Comparison of ENCODE assay signal across 8 cellular contexts in the genomic region with DNA sequence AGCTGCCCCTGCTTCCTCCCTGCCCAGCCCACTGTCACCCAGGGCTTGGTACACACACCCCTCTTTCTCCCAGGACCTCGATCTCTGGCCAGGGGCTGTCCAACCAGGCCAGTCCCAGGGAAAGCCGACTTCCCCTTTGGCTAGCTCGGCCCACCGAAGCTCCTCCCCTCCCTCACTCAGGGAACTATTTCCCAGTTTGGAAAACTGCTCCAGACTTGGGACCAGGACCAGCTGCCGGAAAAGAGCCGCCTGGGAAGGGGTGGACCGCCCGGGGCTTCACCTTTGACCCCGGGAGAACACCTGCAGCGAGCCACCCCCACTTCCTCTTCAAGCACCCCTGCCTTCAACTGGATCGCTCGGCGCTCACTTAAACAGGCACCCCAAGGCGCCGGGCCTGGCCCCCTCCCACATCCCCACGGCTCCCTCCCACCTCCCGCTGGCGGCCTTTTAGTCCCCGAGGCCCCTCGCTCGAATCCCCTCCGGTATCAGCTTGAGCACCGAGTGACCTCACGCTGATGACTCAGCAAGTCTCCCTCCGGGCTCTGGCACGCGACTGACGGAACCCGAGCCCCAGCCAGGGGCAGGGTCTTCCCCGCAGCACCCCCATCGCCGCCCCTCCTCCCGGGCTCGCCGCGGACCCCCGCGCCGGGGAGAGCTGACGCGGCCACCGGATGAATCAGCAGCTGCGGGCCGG. TPM values are rescaled to one million over a fixed set of nuclear protein-coding genes. Genes with fewer than 3 reads are reported as not detected.
DNase-seq lines count a peak whose midpoint lies in the region; ATAC-seq lines count a peak whose summit lies in the region.

No MANE protein-coding gene starts in this region.

- DNase-seq in GM04503 (ENCODE audit: low read depth) = peak; percentile 51
- DNase-seq in NOMO-1 treated with dmso at 0.1 percent for 144 hours (lab: John Stamatoyannopoulos, UW; ENCODE audit: unreplicated experiment) = peak; percentile 29
- DNase-seq in activated CD8-positive, alpha-beta memory T cell treated with anti-CD3 and anti-CD28 coated beads, Interleukin-2, amount 10 ng/mL, durations not matched to agents 7 days and 5 days = peak; percentile 75
- peak; percentile 96 for DNase-seq in epidermal melanocyte (ENCODE audit: insufficient read length, low spot score)
- peak; percentile 32 for DNase-seq in stimulated activated CD8-positive, alpha-beta memory T cell treated with anti-CD3 and anti-CD28 coated beads, Interleukin-7, amount 100 ng/mL, for 24 hours (ENCODE audit: low read depth)

- no peaks in the 10 kb centered on the region for H3K9me3 ChIP-seq in mononuclear cell (ENCODE audit: low read depth, low read length)

- H3K4me3 ChIP-seq in mononuclear cell (ENCODE audit: low read length) = peak overlapping the region; percentile 60

- peak; percentile 18 for ATAC-seq in HG02678 (IDR thresholded peaks at IDR 0.05; ENCODE audit: unreplicated experiment)
- ATAC-seq in activated CD8-positive, alpha-beta memory T cell treated with anti-CD3 and anti-CD28 coated beads, Interleukin-2, amount 10 ng/mL, durations not matched to agents 7 days and 5 days = peak; percentile 20
- no peak for ATAC-seq in HG03196 (IDR thresholded peaks at IDR 0.05; ENCODE audit: unreplicated experiment)

- peaks cover 25% of the 10 kb centered on the region for H3K4me1 Mint-ChIP-seq in activated CD8-positive, alpha-beta memory T cell treated with anti-CD3 and anti-CD28 coated beads, Interleukin-2, amount 10 ng/mL, durations not matched to agents 7 days and 5 days

- H3K4me3 Mint-ChIP-seq in activated CD8-positive, alpha-beta memory T cell treated with anti-CD3 and anti-CD28 coated beads, Interleukin-2, amount 10 ng/mL, durations not matched to agents 7 days and 5 days = peak overlapping the region; percentile 79

- H3K27me3 Mint-ChIP-seq in activated CD8-positive, alpha-beta memory T cell treated with anti-CD3 and anti-CD28 coated beads, Interleukin-2, amount 10 ng/mL, durations not matched to agents 7 days and 5 days = peaks cover 2% of the 10 kb centered on the region

- H3K27me3 ChIP-seq in mononuclear cell (ENCODE audit: insufficient read depth, low read length) = peaks cover 16% of the 10 kb centered on the region

- H3K4me1 ChIP-seq in mononuclear cell (ENCODE audit: insufficient read depth, low read length) = peaks cover 58% of the 10 kb centered on the region

- no peaks in the 10 kb centered on the region for H3K9me3 Mint-ChIP-seq in activated CD8-positive, alpha-beta memory T cell treated with anti-CD3 and anti-CD28 coated beads, Interleukin-2, amount 10 ng/mL, durations not matched to agents 7 days and 5 days (ENCODE audit: low read depth)

- peaks cover 2% of the 10 kb centered on the region for H3K36me3 Mint-ChIP-seq in activated CD8-positive, alpha-beta memory T cell treated with anti-CD3 and anti-CD28 coated beads, Interleukin-2, amount 10 ng/mL, durations not matched to agents 7 days and 5 days

- CTCF ChIA-PET in activated CD8-positive, alpha-beta memory T cell treated with anti-CD3 and anti-CD28 coated beads, Interleukin-2, amount 10 ng/mL, durations not matched to agents 7 days and 5 days (lab: Charles Lee) = interaction anchor here (0.6 to 3.6 kb wide), 10 partner anchors 10 to 147 kb away, joined by 3 to 26 read pairs (median 6); a partner anchor contains a TSS

- H3K27ac Mint-ChIP-seq in activated CD8-positive, alpha-beta memory T cell treated with anti-CD3 and anti-CD28 coated beads, Interleukin-2, amount 10 ng/mL, durations not matched to agents 7 days and 5 days = peak overlapping the region; percentile 85

RNA-seq across cellular contexts. Expression of a gene that starts 0.9 kb away (rescaled TPM):
- total RNA-seq in activated CD8-positive, alpha-beta memory T cell treated with anti-CD3 and anti-CD28 coated beads, Interleukin-2, amount 10 ng/mL, durations not matched to agents 7 days and 5 days = 10 to 100 TPM; 20.2 to 23.8 TPM
- total RNA-seq in mononuclear cell = 14.9 TPM

RNA-seq across cellular contexts. Expression of a gene that starts 8.6 kb away (rescaled TPM):
- total RNA-seq in activated CD8-positive, alpha-beta memory T cell treated with anti-CD3 and anti-CD28 coated beads, Interleukin-2, amount 10 ng/mL, durations not matched to agents 7 days and 5 days = 10 to 100 TPM; 55.1 to 61.0 TPM
- total RNA-seq in mononuclear cell = 21.6 TPM

RNA-seq across cellular contexts. Expression of a gene that starts 10.5 kb away (rescaled TPM):
- total RNA-seq in activated CD8-positive, alpha-beta memory T cell treated with anti-CD3 and anti-CD28 coated beads, Interleukin-2, amount 10 ng/mL, durations not matched to agents 7 days and 5 days = 10 to 100 TPM; 27.7 to 61.7 TPM
- 0.52 TPM for total RNA-seq in mononuclear cell

RNA-seq across cellular contexts. Expression of a gene that starts 15.4 kb away (rescaled TPM):
- 10 to 100 TPM; 48.5 TPM for total RNA-seq in activated CD8-positive, alpha-beta memory T cell treated with anti-CD3 and anti-CD28 coated beads, Interleukin-2, amount 10 ng/mL, durations not matched to agents 7 days and 5 days
- total RNA-seq in mononuclear cell = 10.6 TPM

RNA-seq across cellular contexts. Expression of a gene that starts 20.4 kb away (rescaled TPM):
- not detected for total RNA-seq in activated CD8-positive, alpha-beta memory T cell treated with anti-CD3 and anti-CD28 coated beads, Interleukin-2, amount 10 ng/mL, durations not matched to agents 7 days and 5 days
- total RNA-seq in mononuclear cell = not detected

Comparison
In these comparisons a context has a peak if more than half of its experiments do, and no peak if none do; other contexts are left out.
1. DNase-seq: peak in every context shown above with its lines; median percentile 96 in epidermal melanocyte; 75 in activated CD8-positive, alpha-beta memory T cell treated with anti-CD3 and anti-CD28 coated beads, Interleukin-2, amount 10 ng/mL, durations not matched to agents 7 days and 5 days; 51 in GM04503; 32 in stimulated activated CD8-positive, alpha-beta memory T cell treated with anti-CD3 and anti-CD28 coated beads, Interleukin-7, amount 100 ng/mL, for 24 hours; 29 in NOMO-1 treated with dmso at 0.1 percent for 144 hours.
2. RNA of a gene that starts 10.5 kb away (total RNA-seq): 27.7 to 61.7 TPM in activated CD8-positive, alpha-beta memory T cell treated with anti-CD3 and anti-CD28 coated beads, Interleukin-2, amount 10 ng/mL, durations not matched to agents 7 days and 5 days; 0.52 TPM in mononuclear cell (single experiment); every median in the first group is over 10 times any median in the second.